ENCODE assay signal across 9 cellular contexts in genomic region chr3:4235690-4236089, GRCh38.
"Had no signal": no experiment of that assay in that cellular context is flagged by ENCODE, and none has a peak within 500 bp of the region (broad histone marks: within the 10 kb centered on the region; RNA-seq: fewer than 3 reads in every experiment).

No MANE protein-coding gene starts in this region.

- H3K9ac ChIP-seq: GM23248 had no signal

- H3K9me3 ChIP-seq: HAP-1 had no signal

- H3K4me3 ChIP-seq: GM23248, GM23338, HAP-1 had no signal

- H3K4me1 ChIP-seq: HAP-1 had no signal

- H3K27ac Mint-ChIP-seq: GM23338, H9, HFFc6 had no signal

- DNase-seq: GM23248, GOT3, H7, H9, HCEC 1CT, HFFc6 had no signal

- ATAC-seq: GM23338, HCT116 had no signal

- H3K36me3 ChIP-seq: HAP-1 had no signal

- H3K27ac ChIP-seq: GM23248 had no signal

- H3K4me2 ChIP-seq: GM23338 had no signal

- H3K4me3 Mint-ChIP-seq: GM23338, H9, HFFc6 had no signal
